18 cellular contexts compared by ENCODE assay signal in the genomic region with DNA sequence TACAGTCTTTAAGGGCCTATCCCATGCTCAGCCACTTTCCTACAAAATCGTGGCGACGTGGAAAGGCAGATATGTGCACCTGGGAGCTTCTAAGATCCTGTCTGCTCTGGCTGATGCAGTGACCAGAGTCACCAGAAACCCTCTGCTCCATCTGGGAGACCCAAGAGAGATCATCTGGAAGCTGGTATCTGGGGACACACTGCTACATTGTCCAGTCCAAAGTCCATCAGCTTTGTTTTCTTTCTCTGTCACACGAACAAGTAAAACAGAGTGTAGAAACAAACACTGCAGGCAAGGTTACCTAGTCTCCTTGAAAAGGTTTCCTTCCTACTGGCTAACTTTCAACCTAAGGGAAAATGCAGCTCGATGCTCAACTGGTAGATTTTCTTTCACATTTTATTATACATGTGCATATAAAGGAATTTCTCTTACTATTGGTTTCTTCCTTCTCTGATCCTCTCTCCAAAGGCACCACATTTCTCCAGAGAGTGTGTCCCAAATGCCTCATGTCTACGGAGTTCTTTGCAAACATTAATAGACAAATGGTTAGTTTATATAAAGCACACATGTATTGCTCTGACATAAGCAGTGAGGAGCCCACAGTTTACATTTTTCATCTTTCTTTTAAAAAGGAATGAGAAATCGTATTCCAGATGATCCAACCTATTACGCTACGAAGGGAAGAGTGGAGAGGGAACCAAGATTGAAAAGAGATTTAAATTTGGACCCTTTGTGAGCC. TPM values are rescaled to one million over a fixed set of nuclear protein-coding genes. Genes with fewer than 3 reads are reported as not detected.
A peak's percentile ranks its signal among the peaks of the same experiment; 100 is the strongest.
DNase-seq lines count a peak whose midpoint lies in the region; ATAC-seq, FAIRE-seq and TF ChIP-seq lines count a peak whose summit lies in the region.
"Had no signal": no experiment of that assay in that cellular context is flagged by ENCODE, and none has a peak within 500 bp of the region (broad histone marks: within the 10 kb centered on the region; RNA-seq: fewer than 3 reads in every experiment).

No MANE protein-coding gene starts in this region.

- H3K4me2 ChIP-seq in mesendoderm (ENCODE audit: low read length), result no peak overlapping the region

- H3K27ac ChIP-seq in liver (ENCODE audit: low read depth in 1 of 2, low read length in 2 of 2) (no peak overlapping the region), mesendoderm (ENCODE audit: low read depth, low read length) (no peak overlapping the region)
- H3K27ac ChIP-seq: C4-2B had no signal

- H3K36me3 Mint-ChIP-seq in stimulated activated effector memory CD8-positive, alpha-beta T cell treated with anti-CD3 and anti-CD28 coated beads, Interleukin-12 subunit alpha, Interleukin-12 subunit beta, amount 100 ng/mL, for 72 hours, result no peaks in the 10 kb centered on the region

- no peaks in the 10 kb centered on the region for H3K9me3 ChIP-seq in liver (ENCODE audit: control insufficient read depth in 4 of 4, low read length in 3 of 4)

- H3K36me3 ChIP-seq in bronchial epithelial cell (ENCODE audit: control insufficient read depth, insufficient read depth, low read length), result no peaks in the 10 kb centered on the region
- no peaks in the 10 kb centered on the region for H3K36me3 ChIP-seq in liver (ENCODE audit: control insufficient read depth in 4 of 4, insufficient read depth in 3 of 4, low read depth in 1 of 4, low read length in 3 of 4)
- no peaks in the 10 kb centered on the region for H3K36me3 ChIP-seq in mesendoderm (ENCODE audit: control insufficient read depth, insufficient read depth, low read length)

- H3K4me1 ChIP-seq in liver (ENCODE audit: control insufficient read depth in 4 of 4, insufficient read depth in 4 of 4, low read length in 3 of 4), result peaks cover 0 to 9% (median 5%) of the 10 kb centered on the region in 4 donors
- no peaks in the 10 kb centered on the region for H3K4me1 ChIP-seq in mesendoderm (ENCODE audit: control insufficient read depth, low read depth, low read length)

- no peaks in the 10 kb centered on the region for H3K79me1 ChIP-seq in mesendoderm (ENCODE audit: low read length)

- FAIRE-seq in bronchial epithelial cell (lab: Jason Lieb, UNC), result peak; percentile 50
- FAIRE-seq: RCC 7860 had no signal

- peak; percentile 44 for DNase-seq in HuH-7.5 (ENCODE audit: low spot score)
- DNase-seq in bronchial epithelial cell (ENCODE audit: low read depth), result no peak
- DNase-seq in stimulated activated effector memory CD8-positive, alpha-beta T cell treated with anti-CD3 and anti-CD28 coated beads, Interleukin-12 subunit alpha, Interleukin-12 subunit beta, amount 100 ng/mL, for 72 hours (ENCODE audit: low spot score in 2 of 2), result no peak
- no peak for DNase-seq in mesendoderm
- DNase-seq: DMS79 treated with DMSO at 0.1 percent for 48 hours, KG1, NCI-H1092 treated with DMSO at 0.1 percent for 48 hours, NCI-H1436 treated with DMSO at 0.1 percent for 48 hours, NCI-H2029 treated with DMSO at 0.1 percent for 48 hours, NCI-H2171, NCI-H446, OCI-M1 had no signal

- no peaks in the 10 kb centered on the region for H3K4me1 Mint-ChIP-seq in stimulated activated effector memory CD8-positive, alpha-beta T cell treated with anti-CD3 and anti-CD28 coated beads, Interleukin-12 subunit alpha, Interleukin-12 subunit beta, amount 100 ng/mL, for 72 hours

- H2AK5ac ChIP-seq in mesendoderm (ENCODE audit: low read length), result no peak overlapping the region

- no peak overlapping the region for H3K4ac ChIP-seq in mesendoderm (ENCODE audit: low read depth, low read length)

- no peak overlapping the region for H3K27ac Mint-ChIP-seq in stimulated activated effector memory CD8-positive, alpha-beta T cell treated with anti-CD3 and anti-CD28 coated beads, Interleukin-12 subunit alpha, Interleukin-12 subunit beta, amount 100 ng/mL, for 72 hours

- H3K27me3 ChIP-seq in bronchial epithelial cell (ENCODE audit: control insufficient read depth, insufficient read depth, low read length), result peaks cover 5% of the 10 kb centered on the region
- no peaks in the 10 kb centered on the region for H3K27me3 ChIP-seq in liver (ENCODE audit: control insufficient read depth in 4 of 4, insufficient read depth in 4 of 4, low read length in 3 of 4)
- H3K27me3 ChIP-seq in mesendoderm (ENCODE audit: insufficient read depth, low read length, poor library complexity), result no peaks in the 10 kb centered on the region

- H4K8ac ChIP-seq in mesendoderm (ENCODE audit: low read depth, low read length), result no peak overlapping the region

- TF ChIP-seq CTCF in bronchial epithelial cell (IDR thresholded peaks at IDR 0.05; ENCODE audit: insufficient read depth, low read length, severe bottlenecking) (no peak), liver (IDR thresholded peaks at IDR 0.05; ENCODE audit: low read depth, low read length, missing input control) (no peak)

- no peak overlapping the region for H3K23ac ChIP-seq in mesendoderm (ENCODE audit: low read length)

- H3K4me3 ChIP-seq in bronchial epithelial cell (ENCODE audit: low read depth, low read length) (no peak overlapping the region), liver (ENCODE audit: low read depth in 1 of 3, low read length in 3 of 3) (no peak overlapping the region), mesendoderm (ENCODE audit: low read length) (no peak overlapping the region)

- H3K79me2 ChIP-seq in mesendoderm (ENCODE audit: control insufficient read depth, insufficient read depth, low read length), result no peaks in the 10 kb centered on the region

- no peak overlapping the region for H3K18ac ChIP-seq in mesendoderm (ENCODE audit: low read length)

- no peak overlapping the region for H3K9ac ChIP-seq in liver (ENCODE audit: low read depth in 1 of 2, low read length in 2 of 2)
- no peak overlapping the region for H3K9ac ChIP-seq in mesendoderm (ENCODE audit: low read length)

- 73% methylated on average over 9 of the region's 9 CpGs for WGBS in liver
- WGBS in mesendoderm (ENCODE audit: extremely low coverage, insufficient coverage, low lambda C conversion rate), result no CpG with 5 or more reads among the region's 9 CpGs

- ATAC-seq in HG03175 (IDR thresholded peaks at IDR 0.05; ENCODE audit: unreplicated experiment), result no peak
- no peak for ATAC-seq in stimulated activated effector memory CD8-positive, alpha-beta T cell treated with anti-CD3 and anti-CD28 coated beads, Interleukin-12 subunit alpha, Interleukin-12 subunit beta, amount 100 ng/mL, for 72 hours
- ATAC-seq in GM19035 (IDR thresholded peaks at IDR 0.05; ENCODE audit: unreplicated experiment), result no peak

- H3K4me3 Mint-ChIP-seq in stimulated activated effector memory CD8-positive, alpha-beta T cell treated with anti-CD3 and anti-CD28 coated beads, Interleukin-12 subunit alpha, Interleukin-12 subunit beta, amount 100 ng/mL, for 72 hours, result no peak overlapping the region

- H2BK120ac ChIP-seq in mesendoderm (ENCODE audit: low read depth, low read length), result no peak overlapping the region

- no peak overlapping the region for H2BK15ac ChIP-seq in mesendoderm (replicated peaks; ENCODE audit: low read depth)

- no peaks in the 10 kb centered on the region for H3K9me3 Mint-ChIP-seq in stimulated activated effector memory CD8-positive, alpha-beta T cell treated with anti-CD3 and anti-CD28 coated beads, Interleukin-12 subunit alpha, Interleukin-12 subunit beta, amount 100 ng/mL, for 72 hours

- no peak overlapping the region for H4K5ac ChIP-seq in mesendoderm (ENCODE audit: low read length)

- H3K56ac ChIP-seq in mesendoderm (ENCODE audit: low read length), result no peak overlapping the region

- peak in 1 of 2 donors; percentile 38 for TF ChIP-seq RAD21 in liver (IDR thresholded peaks at IDR 0.05)

- H2BK5ac ChIP-seq in mesendoderm (ENCODE audit: low read length), result no peak overlapping the region

TF ChIP-seq in liver, 16 proteins besides CTCF, POLR2A, EP300 and RAD21:
- TF ChIP-seq HNF4A (conservative IDR thresholded peaks at IDR 0.05) (peak; percentile 83 to 97), RXRA (IDR thresholded peaks at IDR 0.05) (peak in 1 of 2 donors; percentile 41), TAF1 (conservative IDR thresholded peaks at IDR 0.05) (peak; percentile 24), FOXA1 (IDR thresholded peaks at IDR 0.05) (no peak), FOXA2 (IDR thresholded peaks at IDR 0.05) (no peak), SP1 (IDR thresholded peaks at IDR 0.05) (peak; percentile 88), GABPA (IDR thresholded peaks at IDR 0.05 in 1 of 2, conservative IDR thresholded peaks at IDR 0.05 in 1 of 2) (no peak), HNF4G (IDR thresholded peaks at IDR 0.05) (peak; percentile 87)

RNA-seq across cellular contexts. Expression of a gene that starts 8.3 kb away (rescaled TPM):
- total RNA-seq in bronchial epithelial cell, result 0.13 and 3.7 TPM in 2 replicates
- total RNA-seq in liver, result 1 to 10 TPM in 1 of 2 donors, under 1 TPM in 1; under 0.01 to 1.6 TPM
- polyA plus RNA-seq in liver, result under 1 TPM; 0.46 to 0.54 TPM
- 9.5 TPM for polyA plus RNA-seq in mesendoderm (2013, experiment 1 of 2)
- 9.4 TPM for polyA plus RNA-seq in mesendoderm (2013, experiment 2 of 2)
- total RNA-seq: H4 had no signal
